9 cellular contexts compared by ENCODE assay signal in genomic region chr4:158020175-158020574, GRCh38.
A peak's percentile ranks its signal among the peaks of the same experiment; 100 is the strongest.
DNase-seq lines count a peak whose midpoint lies in the region; ATAC-seq and TF ChIP-seq lines count a peak whose summit lies in the region.
"Had no signal": no experiment of that assay in that cellular context is flagged by ENCODE, and none has a peak within 500 bp of the region (broad histone marks: within the 10 kb centered on the region; RNA-seq: fewer than 3 reads in every experiment).

No MANE protein-coding gene starts in this region.

- H2BK12ac ChIP-seq in mesenchymal stem cell (ENCODE audit: low read length in 2 of 2) = no peak overlapping the region

- no peak overlapping the region for H4K8ac ChIP-seq in mesenchymal stem cell (ENCODE audit: low read length)

- no peak overlapping the region for H2AK5ac ChIP-seq in mesenchymal stem cell (ENCODE audit: low read length, severe bottlenecking)

- H3K36me3 ChIP-seq in mesenchymal stem cell (ENCODE audit: control insufficient read depth in 1 of 2, insufficient read depth in 2 of 2, low read depth in 1 of 2, low read length in 2 of 2) = no peaks in the 10 kb centered on the region
- H3K36me3 ChIP-seq: BLaER1 had no signal

- H3K4me1 ChIP-seq in mesenchymal stem cell (ENCODE audit: control insufficient read depth, insufficient read depth, low read depth, low read length) = no peaks in the 10 kb centered on the region
- H3K4me1 ChIP-seq: BLaER1 had no signal

- no peak overlapping the region for H2BK15ac ChIP-seq in mesenchymal stem cell (ENCODE audit: low read depth, poor library complexity, severe bottlenecking)

- H3K18ac ChIP-seq in mesenchymal stem cell (ENCODE audit: low read depth in 1 of 2, low read length in 2 of 2) = no peak overlapping the region

- H3K23ac ChIP-seq in mesenchymal stem cell (ENCODE audit: low read length in 2 of 2) = no peak overlapping the region

- DNase-seq in LNCaP clone FGC (ENCODE audit: low read depth) (peak; percentile 85), dermis blood vessel endothelial cell (peak; percentile 94), mesenchymal stem cell (peak; percentile 93), GM10266 (ENCODE audit: extremely low spot score) (no peak)

- H3K14ac ChIP-seq in mesenchymal stem cell (ENCODE audit: low read length in 2 of 2) = no peak overlapping the region

- peak overlapping the region; percentile 83 for H3K9ac ChIP-seq in mesenchymal stem cell (ENCODE audit: low read length)
- H3K9ac ChIP-seq: BLaER1 had no signal

- no peak overlapping the region for H3K4me3 ChIP-seq in LNCaP clone FGC (ENCODE audit: low read depth, low read length)
- H3K4me3 ChIP-seq in mesenchymal stem cell (ENCODE audit: insufficient read depth in 1 of 2, low read depth in 1 of 2, low read length in 2 of 2) = peak overlapping the region in 1 of 2 experiments; percentile 7
- H3K4me3 ChIP-seq: BLaER1 had no signal

- H2AFZ ChIP-seq in mesenchymal stem cell (ENCODE audit: low read depth, low read length) = no peak overlapping the region

- H3K27me3 ChIP-seq in mesenchymal stem cell (ENCODE audit: control insufficient read depth in 1 of 2, insufficient read depth in 1 of 2, low read length in 2 of 2) = no peaks in the 10 kb centered on the region
- H3K27me3 ChIP-seq: BLaER1 had no signal

- H3K79me1 ChIP-seq in mesenchymal stem cell (replicated peaks; ENCODE audit: low read length, poor library complexity, severe bottlenecking) = no peaks in the 10 kb centered on the region

- H3K9me3 ChIP-seq in mesenchymal stem cell (ENCODE audit: control insufficient read depth, low read length) = no peaks in the 10 kb centered on the region
- H3K9me3 ChIP-seq: BLaER1 had no signal

- no peak overlapping the region for H3K4ac ChIP-seq in mesenchymal stem cell (ENCODE audit: low read depth in 1 of 2, low read length in 2 of 2)

- ATAC-seq in GM18519 (IDR thresholded peaks at IDR 0.05; ENCODE audit: low FRiP score, unreplicated experiment) (no peak), HG02885 (IDR thresholded peaks at IDR 0.05; ENCODE audit: poor library complexity, unreplicated experiment) (no peak), GM18517 (IDR thresholded peaks at IDR 0.05; ENCODE audit: unreplicated experiment) (no peak)

- TF ChIP-seq CTCF in 22Rv1 (IDR thresholded peaks at IDR 0.05) (no peak), LNCaP clone FGC (IDR thresholded peaks at IDR 0.05; ENCODE audit: control insufficient read depth, extremely low read depth, insufficient read depth) (no peak), GM10266 (IDR thresholded peaks at IDR 0.05; ENCODE audit: control insufficient read depth, insufficient read depth, low read depth, missing control alignments) (no peak)

- peak overlapping the region; percentile 34 for H3K4me2 ChIP-seq in mesenchymal stem cell (ENCODE audit: low read length, poor library complexity, severe bottlenecking)
- H3K4me2 ChIP-seq: BLaER1 had no signal

- H3K27ac ChIP-seq in 22Rv1 (peak overlapping the region; percentile 38), mesenchymal stem cell (ENCODE audit: low read length, poor library complexity, severe bottlenecking) (peak overlapping the region; percentile 98)
- H3K27ac ChIP-seq: BLaER1 had no signal

- no peak overlapping the region for H4K91ac ChIP-seq in mesenchymal stem cell (ENCODE audit: low read length)

- no peak overlapping the region for H2BK5ac ChIP-seq in mesenchymal stem cell (ENCODE audit: low read depth, low read length, poor library complexity, severe bottlenecking)

- no peak overlapping the region for H2BK120ac ChIP-seq in mesenchymal stem cell (ENCODE audit: low read depth, low read length)
